ENCODE assay signal across 31 cellular contexts in genomic region chr2:54476852-54477251, GRCh38. TPM values are rescaled to one million over a fixed set of nuclear protein-coding genes. Genes with fewer than 3 reads are reported as not detected.
DNase-seq lines count a peak whose midpoint lies in the region; ATAC-seq and TF ChIP-seq lines count a peak whose summit lies in the region.
"Had no signal": no experiment of that assay in that cellular context is flagged by ENCODE, and none has a peak within 500 bp of the region (broad histone marks: within the 10 kb centered on the region; RNA-seq: fewer than 3 reads in every experiment).

No MANE protein-coding gene starts in this region.

- no peak for DNase-seq in right atrium auricular region (ENCODE audit: low spot score)
- DNase-seq in cardiac septum (ENCODE audit: low spot score) = no peak
- DNase-seq in fibroblast of the aortic adventitia (ENCODE audit: low read depth) = peak; percentile 61
- no peak for DNase-seq in GM23338 (ENCODE audit: low spot score)
- DNase-seq in NCI-H526 (lab: John Stamatoyannopoulos, UW) = no peak
- no peak for DNase-seq in activated naive CD8-positive, alpha-beta T cell treated with anti-CD3 and anti-CD28 coated beads for 36 hours
- DNase-seq: activated CD4-positive, alpha-beta T cell treated with anti-CD3 and anti-CD28 coated beads for 48 hours; activated CD8-positive, alpha-beta memory T cell treated with anti-CD3 and anti-CD28 coated beads for 24 hours; activated effector memory CD4-positive, alpha-beta T cell treated with Interleukin-2 at 50 U/mL for 16 hours; aorta; caudate nucleus; CD4-positive, alpha-beta T cell; DND-41; effector memory CD8-positive, alpha-beta T cell; foreskin melanocyte; GM23248; hippocampal formation; Kasumi-1; NCI-H1048; NCI-H1694; NCI-H446 treated with DMSO at 0.1 percent for 48 hours; NCI-H82; SIG-M5; T1000 had no signal

- ATAC-seq in GM23338 (no peak), GM21529 (IDR thresholded peaks at IDR 0.05; ENCODE audit: unreplicated experiment) (no peak)
- ATAC-seq: activated naive CD4-positive, alpha-beta T cell treated with anti-CD3 and anti-CD28 coated beads, Interleukin-2, amount 50 U/mL, for 72 hours; HepG2; stimulated activated effector memory CD8-positive, alpha-beta T cell treated with anti-CD3 and anti-CD28 coated beads, Interleukin-12 subunit alpha, Interleukin-12 subunit beta, amount 100 ng/mL, for 72 hours had no signal

- H3K79me2 ChIP-seq in parathyroid adenoma = peaks cover 45% of the 10 kb centered on the region
- peaks cover 54% of the 10 kb centered on the region for H3K79me2 ChIP-seq in GM23338 (replicated peaks; ENCODE audit: insufficient read depth)

- H3K27ac Mint-ChIP-seq in GM23338 = no peak overlapping the region
- no peak overlapping the region for H3K27ac Mint-ChIP-seq in activated naive CD8-positive, alpha-beta T cell treated with anti-CD3 and anti-CD28 coated beads for 36 hours
- H3K27ac Mint-ChIP-seq: activated naive CD4-positive, alpha-beta T cell treated with anti-CD3 and anti-CD28 coated beads, Interleukin-2, amount 50 U/mL, for 72 hours; CD4-positive, alpha-beta T cell; memory B cell; progenitor cell of endocrine pancreas; stimulated activated effector memory CD8-positive, alpha-beta T cell treated with anti-CD3 and anti-CD28 coated beads, Interleukin-12 subunit alpha, Interleukin-12 subunit beta, amount 100 ng/mL, for 72 hours had no signal

- no peaks in the 10 kb centered on the region for H3K9me2 ChIP-seq in GM23338 (ENCODE audit: insufficient read depth)

- no peak overlapping the region for H3K4me3 Mint-ChIP-seq in GM23338
- no peak overlapping the region for H3K4me3 Mint-ChIP-seq in activated naive CD8-positive, alpha-beta T cell treated with anti-CD3 and anti-CD28 coated beads for 36 hours
- H3K4me3 Mint-ChIP-seq: CD4-positive, alpha-beta T cell; memory B cell; stimulated activated effector memory CD8-positive, alpha-beta T cell treated with anti-CD3 and anti-CD28 coated beads, Interleukin-12 subunit alpha, Interleukin-12 subunit beta, amount 100 ng/mL, for 72 hours had no signal

- H3K9me3 ChIP-seq in right atrium auricular region (peaks cover 0 to 7% of the 10 kb centered on the region in 2 donors), parathyroid adenoma (ENCODE audit: control insufficient read depth, low read length) (no peaks in the 10 kb centered on the region)

- H3K4me1 Mint-ChIP-seq in GM23338 = peaks cover 23% of the 10 kb centered on the region
- H3K4me1 Mint-ChIP-seq in activated naive CD8-positive, alpha-beta T cell treated with anti-CD3 and anti-CD28 coated beads for 36 hours = no peaks in the 10 kb centered on the region
- H3K4me1 Mint-ChIP-seq: memory B cell had no signal

- H2AFZ ChIP-seq in parathyroid adenoma = no peak overlapping the region
- H2AFZ ChIP-seq in GM23338 = no peak overlapping the region
- H2AFZ ChIP-seq: GM23248 had no signal

- intact Hi-C loops in cardiac septum (cut with DNase I) = loop anchor here (5.0 kb wide), 1 partner anchor 160 kb away; no protein-coding TSS in a partner anchor

- H3K4me3 ChIP-seq in right atrium auricular region = no peak overlapping the region
- H3K4me3 ChIP-seq in fibroblast of the aortic adventitia (ENCODE audit: low read depth, low read length) = no peak overlapping the region
- H3K4me3 ChIP-seq in parathyroid adenoma (ENCODE audit: low read depth, low read length) = no peak overlapping the region
- H3K4me3 ChIP-seq in GM23338 = no peak overlapping the region
- H3K4me3 ChIP-seq: GM23248 had no signal

- H3K27ac ChIP-seq in right atrium auricular region (peak overlapping the region; percentile 38 to 54), parathyroid adenoma (no peak overlapping the region), GM23338 (ENCODE audit: low read depth) (no peak overlapping the region)
- H3K27ac ChIP-seq: GM23248 had no signal

- TF ChIP-seq CTCF in right atrium auricular region (IDR thresholded peaks at IDR 0.05) (no peak), fibroblast of the aortic adventitia (IDR thresholded peaks at IDR 0.05; ENCODE audit: insufficient read depth, low read length) (no peak), parathyroid adenoma (IDR thresholded peaks at IDR 0.05) (no peak), GM23338 (conservative IDR thresholded peaks at IDR 0.05; ENCODE audit: low read depth in 2 of 2) (no peak)

- H3K36me3 ChIP-seq in right atrium auricular region (no peaks in the 10 kb centered on the region), parathyroid adenoma (ENCODE audit: control insufficient read depth, insufficient read depth, low read length) (no peaks in the 10 kb centered on the region), GM23338 (ENCODE audit: insufficient read depth) (no peaks in the 10 kb centered on the region)

- H4K20me1 ChIP-seq in GM23338 (replicated peaks; ENCODE audit: insufficient read depth) = no peaks in the 10 kb centered on the region; the same call in 1 of the 2 replicates

- H3K4me2 ChIP-seq in parathyroid adenoma (ENCODE audit: low read length) (peak overlapping the region; percentile 30), GM23338 (no peak overlapping the region)

- H3K9me3 Mint-ChIP-seq in GM23338 = no peaks in the 10 kb centered on the region
- no peaks in the 10 kb centered on the region for H3K9me3 Mint-ChIP-seq in activated naive CD8-positive, alpha-beta T cell treated with anti-CD3 and anti-CD28 coated beads for 36 hours
- H3K9me3 Mint-ChIP-seq: CD4-positive, alpha-beta T cell; effector memory CD8-positive, alpha-beta T cell; memory B cell; stimulated activated effector memory CD8-positive, alpha-beta T cell treated with anti-CD3 and anti-CD28 coated beads, Interleukin-12 subunit alpha, Interleukin-12 subunit beta, amount 100 ng/mL, for 72 hours had no signal

- H3K9ac ChIP-seq in parathyroid adenoma = no peak overlapping the region
- H3K9ac ChIP-seq: GM23248 had no signal

- H3K4me1 ChIP-seq in right atrium auricular region (peaks cover 0 to 89% of the 10 kb centered on the region in 2 donors), parathyroid adenoma (peaks cover 20% of the 10 kb centered on the region), GM23338 (ENCODE audit: insufficient read depth) (0 out of 2 replicates have a peak, but pooled peaks cover 10% of the 10 kb centered on the region)

- H3K27me3 ChIP-seq in right atrium auricular region (no peaks in the 10 kb centered on the region), parathyroid adenoma (ENCODE audit: control insufficient read depth, insufficient read depth, low read length) (no peaks in the 10 kb centered on the region), GM23338 (ENCODE audit: insufficient read depth) (no peaks in the 10 kb centered on the region)

- H3K36me3 Mint-ChIP-seq in GM23338 (ENCODE audit: low read depth) = no peaks in the 10 kb centered on the region
- no peaks in the 10 kb centered on the region for H3K36me3 Mint-ChIP-seq in activated naive CD8-positive, alpha-beta T cell treated with anti-CD3 and anti-CD28 coated beads for 36 hours
- H3K36me3 Mint-ChIP-seq: activated naive CD4-positive, alpha-beta T cell treated with anti-CD3 and anti-CD28 coated beads, Interleukin-2, amount 50 U/mL, for 72 hours; memory B cell; stimulated activated effector memory CD8-positive, alpha-beta T cell treated with anti-CD3 and anti-CD28 coated beads, Interleukin-12 subunit alpha, Interleukin-12 subunit beta, amount 100 ng/mL, for 72 hours had no signal

- peaks cover 8% of the 10 kb centered on the region for H3K27me3 Mint-ChIP-seq in GM23338 (ENCODE audit: insufficient read depth, low read depth, poor library complexity)
- no peaks in the 10 kb centered on the region for H3K27me3 Mint-ChIP-seq in activated naive CD8-positive, alpha-beta T cell treated with anti-CD3 and anti-CD28 coated beads for 36 hours
- H3K27me3 Mint-ChIP-seq: CD4-positive, alpha-beta T cell; effector memory CD8-positive, alpha-beta T cell; memory B cell; progenitor cell of endocrine pancreas had no signal

- no peaks in the 10 kb centered on the region for H3F3A ChIP-seq in GM23338 (replicated peaks; ENCODE audit: low read depth)

TF ChIP-seq in GM23338, 12 proteins besides CTCF, POLR2A, EP300 and RAD21 (continues in another document):
- TF ChIP-seq EZH2phosphoT487 (IDR thresholded peaks at IDR 0.05; ENCODE audit: unreplicated experiment) (no peak), CREB1 (CRISPR knock-in tag; IDR thresholded peaks at IDR 0.05; ENCODE audit: low read depth) (no peak)

RNA-seq across cellular contexts. Expression of gene SPTBN1, which starts 20.7 kb away (rescaled TPM):
- total RNA-seq in right atrium auricular region = 100 to 1,000 TPM; 265 to 382 TPM
- total RNA-seq in cardiac septum = 554 TPM
- total RNA-seq in fibroblast of the aortic adventitia (ENCODE audit: low replicate concordance) = 254 and 293 TPM in 2 replicates
- total RNA-seq in GM23338 (2014; rRNA removed; shearing (Covaris generic)) = 189 and 204 TPM in 2 replicates
- 58.1 and 59.1 TPM in 2 replicates for polyA plus RNA-seq in GM23338 (2016; fragmentation: Nextera tagmentation; extraction: Ambion mirVana)
- total RNA-seq in activated naive CD8-positive, alpha-beta T cell treated with anti-CD3 and anti-CD28 coated beads for 36 hours = 10 to 100 TPM; 87.0 to 88.3 TPM

Comparison
In these comparisons a context has a peak if more than half of its experiments do, and no peak if none do; other contexts are left out.
1. H3K27ac ChIP-seq: peak in right atrium auricular region (2 of 2); none in parathyroid adenoma (single experiment) and GM23338 (single experiment).